In genomic region chr3:161042023-161042501, GRCh38 we compare ENCODE assay signal across 13 cellular contexts.
DNase-seq lines count a peak whose midpoint lies in the region; ATAC-seq, FAIRE-seq and TF ChIP-seq lines count a peak whose summit lies in the region.
"Had no signal": no experiment of that assay in that cellular context is flagged by ENCODE, and none has a peak within 500 bp of the region (broad histone marks: within the 10 kb centered on the region; RNA-seq: fewer than 3 reads in every experiment).

No MANE protein-coding gene starts in this region.

- H3K27ac ChIP-seq in neural progenitor cell (no peak overlapping the region), substantia nigra (ENCODE audit: low read depth, low read length, poor library complexity, severe bottlenecking) (no peak overlapping the region)

- no peaks in the 10 kb centered on the region for H3F3A ChIP-seq in neural progenitor cell (ENCODE audit: low read depth)

- H3K36me3 ChIP-seq in neural progenitor cell = no peaks in the 10 kb centered on the region

- H3K4me1 Mint-ChIP-seq in neural progenitor cell = peaks cover 4% of the 10 kb centered on the region

- H3K9me3 ChIP-seq in neural progenitor cell (ENCODE audit: low read depth) = no peaks in the 10 kb centered on the region

- TF ChIP-seq CTCF in neural progenitor cell (IDR thresholded peaks at IDR 0.05) = no peak

- peaks cover 10% of the 10 kb centered on the region for H3K36me3 Mint-ChIP-seq in neural progenitor cell
- H3K36me3 Mint-ChIP-seq: natural killer cell had no signal

- H3K27me3 ChIP-seq in neural progenitor cell = no peaks in the 10 kb centered on the region

- H4K20me1 ChIP-seq in neural progenitor cell (ENCODE audit: low read depth) = no peaks in the 10 kb centered on the region

- H3K79me2 ChIP-seq in neural progenitor cell (ENCODE audit: low read depth) = no peaks in the 10 kb centered on the region

- peak; percentile 56 for ATAC-seq in GM21723 (IDR thresholded peaks at IDR 0.05; ENCODE audit: unreplicated experiment)
- peak; percentile 100 for ATAC-seq in left lobe of liver
- ATAC-seq: natural killer cell had no signal

- TF ChIP-seq POLR2A in GM12892 (IDR thresholded peaks at IDR 0.05; ENCODE audit: low read depth, low read length) = no peak

- no peak overlapping the region for H3K4me3 ChIP-seq in neural progenitor cell

- peaks cover 15% of the 10 kb centered on the region for H3K9me3 Mint-ChIP-seq in neural progenitor cell

- H3K4me3 Mint-ChIP-seq in neural progenitor cell = no peak overlapping the region
- H3K4me3 Mint-ChIP-seq: natural killer cell had no signal

- DNase-seq in GM12892 (ENCODE audit: insufficient read length) (peak; percentile 7), NCI-H69 (lab: John Stamatoyannopoulos, UW) (peak; percentile 84), left lobe of liver (ENCODE audit: low spot score) (peak; percentile 62), KG1 (lab: John Stamatoyannopoulos, UW) (no peak), neural progenitor cell (ENCODE audit: low spot score) (no peak), substantia nigra (lab: John Stamatoyannopoulos, UW) (no peak), retina (no peak)
- DNase-seq: activated CD8-positive, alpha-beta memory T cell treated with anti-CD3 and anti-CD28 coated beads, Interleukin-2, amount 50 U/mL, for 4 hours; C1 segment of cervical spinal cord; hippocampal formation; natural killer cell; NCI-H82 had no signal

- H3K9ac ChIP-seq in neural progenitor cell = no peak overlapping the region

- peaks cover 5% of the 10 kb centered on the region for H3K27me3 Mint-ChIP-seq in neural progenitor cell (ENCODE audit: insufficient read depth, low read depth)

- no peak overlapping the region for H3K27ac Mint-ChIP-seq in neural progenitor cell
- H3K27ac Mint-ChIP-seq: natural killer cell had no signal

- FAIRE-seq in GM12892 (lab: Jason Lieb, UNC) = no peak

- H3K4me1 ChIP-seq in neural progenitor cell = no peaks in the 10 kb centered on the region

- no peak overlapping the region for H2AFZ ChIP-seq in neural progenitor cell (replicated peaks)

- H3K4me2 ChIP-seq in neural progenitor cell = no peak overlapping the region

Comparison
In these comparisons a context has a peak if more than half of its experiments do, and no peak if none do; other contexts are left out.
1. DNase-seq: peak in GM12892 (single experiment), NCI-H69 (single experiment) and left lobe of liver (single experiment); none in KG1 (single experiment), neural progenitor cell (single experiment), substantia nigra (0 of 49) and retina (single experiment).